Comparison of ENCODE assay signal across 1 cellular context in genomic region chr17:18105027-18105426, GRCh38.
TF ChIP-seq lines count a peak whose summit lies in the region.

No MANE protein-coding gene starts in this region.

TF ChIP-seq in HepG2, 621 proteins besides CTCF, POLR2A, EP300 and RAD21:
- TF ChIP-seq ZNF33B (CRISPR knock-in tag; IDR thresholded peaks at IDR 0.05) (no peak), NAIF1 (CRISPR knock-in tag; IDR thresholded peaks at IDR 0.05; ENCODE audit: borderline replicate concordance) (no peak), ZBTB1 (CRISPR knock-in tag; IDR thresholded peaks at IDR 0.05; ENCODE audit: borderline replicate concordance) (no peak), BHLHE40 (IDR thresholded peaks at IDR 0.05; ENCODE audit: low read length) (no peak), NFIB (CRISPR knock-in tag; IDR thresholded peaks at IDR 0.05; ENCODE audit: borderline replicate concordance) (no peak), XRCC5 (optimal IDR thresholded peaks at IDR 0.05; ENCODE audit: low read length) (no peak), MTF1 (CRISPR knock-in tag; IDR thresholded peaks at IDR 0.05) (no peak), KLF6 (CRISPR knock-in tag; IDR thresholded peaks at IDR 0.05) (no peak), TAF15 (IDR thresholded peaks at IDR 0.05; ENCODE audit: low read depth, low read length, poor library complexity, severe bottlenecking) (no peak), ZFP1 (CRISPR knock-in tag; IDR thresholded peaks at IDR 0.05) (no peak), ZNF382 (CRISPR knock-in tag; IDR thresholded peaks at IDR 0.05; ENCODE audit: borderline replicate concordance) (no peak), RBAK (CRISPR knock-in tag; IDR thresholded peaks at IDR 0.05) (no peak), MATR3 (CRISPR knock-in tag; IDR thresholded peaks at IDR 0.05) (no peak)
- TF ChIP-seq, protein P1, sequence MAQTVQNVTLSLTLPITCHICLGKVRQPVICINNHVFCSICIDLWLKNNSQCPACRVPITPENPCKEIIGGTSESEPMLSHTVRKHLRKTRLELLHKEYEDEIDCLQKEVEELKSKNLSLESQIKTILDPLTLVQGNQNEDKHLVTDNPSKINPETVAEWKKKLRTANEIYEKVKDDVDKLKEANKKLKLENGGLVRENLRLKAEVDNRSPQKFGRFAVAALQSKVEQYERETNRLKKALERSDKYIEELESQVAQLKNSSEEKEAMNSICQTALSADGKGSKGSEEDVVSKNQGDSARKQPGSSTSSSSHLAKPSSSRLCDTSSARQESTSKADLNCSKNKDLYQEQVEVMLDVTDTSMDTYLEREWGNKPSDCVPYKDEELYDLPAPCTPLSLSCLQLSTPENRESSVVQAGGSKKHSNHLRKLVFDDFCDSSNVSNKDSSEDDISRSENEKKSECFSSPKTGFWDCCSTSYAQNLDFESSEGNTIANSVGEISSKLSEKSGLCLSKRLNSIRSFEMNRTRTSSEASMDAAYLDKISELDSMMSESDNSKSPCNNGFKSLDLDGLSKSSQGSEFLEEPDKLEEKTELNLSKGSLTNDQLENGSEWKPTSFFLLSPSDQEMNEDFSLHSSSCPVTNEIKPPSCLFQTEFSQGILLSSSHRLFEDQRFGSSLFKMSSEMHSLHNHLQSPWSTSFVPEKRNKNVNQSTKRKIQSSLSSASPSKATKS (CRISPR knock-in tag; IDR thresholded peaks at IDR 0.05): no peak
- TF ChIP-seq, protein P2, sequence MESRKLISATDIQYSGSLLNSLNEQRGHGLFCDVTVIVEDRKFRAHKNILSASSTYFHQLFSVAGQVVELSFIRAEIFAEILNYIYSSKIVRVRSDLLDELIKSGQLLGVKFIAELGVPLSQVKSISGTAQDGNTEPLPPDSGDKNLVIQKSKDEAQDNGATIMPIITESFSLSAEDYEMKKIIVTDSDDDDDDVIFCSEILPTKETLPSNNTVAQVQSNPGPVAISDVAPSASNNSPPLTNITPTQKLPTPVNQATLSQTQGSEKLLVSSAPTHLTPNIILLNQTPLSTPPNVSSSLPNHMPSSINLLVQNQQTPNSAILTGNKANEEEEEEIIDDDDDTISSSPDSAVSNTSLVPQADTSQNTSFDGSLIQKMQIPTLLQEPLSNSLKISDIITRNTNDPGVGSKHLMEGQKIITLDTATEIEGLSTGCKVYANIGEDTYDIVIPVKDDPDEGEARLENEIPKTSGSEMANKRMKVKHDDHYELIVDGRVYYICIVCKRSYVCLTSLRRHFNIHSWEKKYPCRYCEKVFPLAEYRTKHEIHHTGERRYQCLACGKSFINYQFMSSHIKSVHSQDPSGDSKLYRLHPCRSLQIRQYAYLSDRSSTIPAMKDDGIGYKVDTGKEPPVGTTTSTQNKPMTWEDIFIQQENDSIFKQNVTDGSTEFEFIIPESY (CRISPR knock-in tag; IDR thresholded peaks at IDR 0.05): no peak
